ENCODE assay signal across 27 cellular contexts in genomic region chrX:71364221-71364620, GRCh38. TPM values are rescaled to one million over a fixed set of nuclear protein-coding genes. Genes with fewer than 3 reads are reported as not detected.
DNase-seq lines count a peak whose midpoint lies in the region; ATAC-seq, FAIRE-seq and TF ChIP-seq lines count a peak whose summit lies in the region.
"Had no signal": no experiment of that assay in that cellular context is flagged by ENCODE, and none has a peak within 500 bp of the region (broad histone marks: within the 10 kb centered on the region; RNA-seq: fewer than 3 reads in every experiment).

No MANE protein-coding gene starts in this region.

- H3K9me3 Mint-ChIP-seq in activated CD4-positive, alpha-beta T cell treated with anti-CD3 and anti-CD28 coated beads, Interleukin-2, amount 10 ng/mL, durations not matched to agents 24 days and 14 days: no peaks in the 10 kb centered on the region
- no peaks in the 10 kb centered on the region for H3K9me3 Mint-ChIP-seq in CD4-positive, CD25-positive, alpha-beta regulatory T cell
- H3K9me3 Mint-ChIP-seq in astrocyte (ENCODE audit: unreplicated experiment): peaks cover 2% of the 10 kb centered on the region
- no peaks in the 10 kb centered on the region for H3K9me3 Mint-ChIP-seq in natural killer cell treated with Interleukin-12 subunit alpha and Interleukin-12 subunit beta and Interleukin-15 and Interleukin-18, amount 100 ng/mL, for 72 hours
- H3K9me3 Mint-ChIP-seq: activated naive CD4-positive, alpha-beta T cell treated with anti-CD3 and anti-CD28 coated beads, Interleukin-2, amount 50 U/mL, for 24 hours had no signal

- H2AFZ ChIP-seq in astrocyte (ENCODE audit: low read depth, low read length): no peak overlapping the region

- peaks cover 7% of the 10 kb centered on the region for H3K36me3 Mint-ChIP-seq in activated CD4-positive, alpha-beta T cell treated with anti-CD3 and anti-CD28 coated beads, Interleukin-2, amount 10 ng/mL, durations not matched to agents 24 days and 14 days (ENCODE audit: low read depth)
- H3K36me3 Mint-ChIP-seq in CD4-positive, CD25-positive, alpha-beta regulatory T cell: no peaks in the 10 kb centered on the region
- no peaks in the 10 kb centered on the region for H3K36me3 Mint-ChIP-seq in astrocyte (ENCODE audit: low read depth, unreplicated experiment)
- peaks cover 5% of the 10 kb centered on the region for H3K36me3 Mint-ChIP-seq in natural killer cell treated with Interleukin-12 subunit alpha and Interleukin-12 subunit beta and Interleukin-15 and Interleukin-18, amount 100 ng/mL, for 72 hours

- H3K27ac ChIP-seq in CD4-positive, CD25-positive, alpha-beta regulatory T cell (ENCODE audit: insufficient read depth, low read length, poor library complexity, severe bottlenecking): no peak overlapping the region
- H3K27ac ChIP-seq in astrocyte (ENCODE audit: low read depth, low read length) (no peak overlapping the region), brain microvascular endothelial cell (no peak overlapping the region)
- H3K27ac ChIP-seq: SJCRH30 had no signal

- H3K9me3 ChIP-seq in CD4-positive, CD25-positive, alpha-beta regulatory T cell (ENCODE audit: control insufficient read depth in 2 of 2, low read length in 2 of 2): no peaks in the 10 kb centered on the region
- no peaks in the 10 kb centered on the region for H3K9me3 ChIP-seq in astrocyte (ENCODE audit: insufficient read depth, low read depth, low read length)
- H3K9me3 ChIP-seq: body of pancreas, esophagus squamous epithelium, neutrophil, psoas muscle, SJCRH30 had no signal

- no peaks in the 10 kb centered on the region for H3K27me3 Mint-ChIP-seq in activated CD4-positive, alpha-beta T cell treated with anti-CD3 and anti-CD28 coated beads, Interleukin-2, amount 10 ng/mL, durations not matched to agents 24 days and 14 days
- peaks cover 5% of the 10 kb centered on the region for H3K27me3 Mint-ChIP-seq in CD4-positive, CD25-positive, alpha-beta regulatory T cell
- H3K27me3 Mint-ChIP-seq in astrocyte (ENCODE audit: low read depth, unreplicated experiment): no peaks in the 10 kb centered on the region
- no peaks in the 10 kb centered on the region for H3K27me3 Mint-ChIP-seq in natural killer cell treated with Interleukin-12 subunit alpha and Interleukin-12 subunit beta and Interleukin-15 and Interleukin-18, amount 100 ng/mL, for 72 hours
- H3K27me3 Mint-ChIP-seq: activated naive CD4-positive, alpha-beta T cell treated with anti-CD3 and anti-CD28 coated beads, Interleukin-2, amount 50 U/mL, for 24 hours had no signal

- no peak overlapping the region for H3K27ac Mint-ChIP-seq in activated CD4-positive, alpha-beta T cell treated with anti-CD3 and anti-CD28 coated beads, Interleukin-2, amount 10 ng/mL, durations not matched to agents 24 days and 14 days
- H3K27ac Mint-ChIP-seq in CD4-positive, CD25-positive, alpha-beta regulatory T cell: no peak overlapping the region
- no peak overlapping the region for H3K27ac Mint-ChIP-seq in astrocyte (ENCODE audit: unreplicated experiment)
- peak overlapping the region; percentile 88 to 89 for H3K27ac Mint-ChIP-seq in natural killer cell treated with Interleukin-12 subunit alpha and Interleukin-12 subunit beta and Interleukin-15 and Interleukin-18, amount 100 ng/mL, for 72 hours

- FAIRE-seq in astrocyte (lab: Jason Lieb, UNC): no peak
- FAIRE-seq: colon, frontal cortex, GM12878, islet of Langerhans had no signal

- H3K36me3 ChIP-seq in CD4-positive, CD25-positive, alpha-beta regulatory T cell (ENCODE audit: control insufficient read depth, insufficient read depth, low read length): no peaks in the 10 kb centered on the region
- H3K36me3 ChIP-seq in astrocyte (ENCODE audit: insufficient read depth, low read length): no peaks in the 10 kb centered on the region
- H3K36me3 ChIP-seq in brain microvascular endothelial cell (replicated peaks): no peaks in the 10 kb centered on the region
- H3K36me3 ChIP-seq: esophagus squamous epithelium, neutrophil had no signal

- peak overlapping the region; percentile 15 for H3K4me3 Mint-ChIP-seq in activated CD4-positive, alpha-beta T cell treated with anti-CD3 and anti-CD28 coated beads, Interleukin-2, amount 10 ng/mL, durations not matched to agents 24 days and 14 days
- peak overlapping the region; percentile 22 to 66 (median 36) for H3K4me3 Mint-ChIP-seq in CD4-positive, CD25-positive, alpha-beta regulatory T cell
- H3K4me3 Mint-ChIP-seq in astrocyte (ENCODE audit: unreplicated experiment): peak overlapping the region; percentile 34
- no peak overlapping the region for H3K4me3 Mint-ChIP-seq in natural killer cell treated with Interleukin-12 subunit alpha and Interleukin-12 subunit beta and Interleukin-15 and Interleukin-18, amount 100 ng/mL, for 72 hours

- peaks cover 25% of the 10 kb centered on the region for H3K79me2 ChIP-seq in astrocyte (ENCODE audit: insufficient read depth, low read length)

- no peaks in the 10 kb centered on the region for H4K20me1 ChIP-seq in astrocyte (ENCODE audit: insufficient read depth, low read length)

- no peak for DNase-seq in activated CD4-positive, alpha-beta T cell treated with anti-CD3 and anti-CD28 coated beads, Interleukin-2, amount 10 ng/mL, durations not matched to agents 24 days and 14 days
- no peak for DNase-seq in activated CD4-positive, alpha-beta T cell treated with anti-CD3 and anti-CD28 coated beads for 48 hours
- DNase-seq in CD4-positive, CD25-positive, alpha-beta regulatory T cell: no peak
- DNase-seq in astrocyte (ENCODE audit: low read depth) (no peak), brain microvascular endothelial cell (no peak), T-helper 9 cell (no peak), T1000 (lab: John Stamatoyannopoulos, UW) (no peak)
- no peak for DNase-seq in natural killer cell treated with Interleukin-12 subunit alpha and Interleukin-12 subunit beta and Interleukin-15 and Interleukin-18, amount 100 ng/mL, for 72 hours (ENCODE audit: low spot score)
- DNase-seq: activated CD4-positive, alpha-beta T cell treated with anti-CD3 and anti-CD28 coated beads, Interleukin-2, amount 50 U/mL, for 4 hours; AML-193; body of pancreas; COR-L47; esophagus squamous epithelium; GOT3; NCI-H2029 treated with DMSO at 0.1 percent for 48 hours; NCI-H226; NCI-H748 treated with DMSO at 0.1 percent for 48 hours; psoas muscle; SJCRH30; T-helper 1 cell; trophoblast cell had no signal

- intact Hi-C loops in activated CD4-positive, alpha-beta T cell treated with anti-CD3 and anti-CD28 coated beads, Interleukin-2, amount 10 ng/mL, durations not matched to agents 24 days and 14 days (cut with micrococcal nuclease): loop anchor here (10.0 kb wide), 1 partner anchor 909 kb away; no protein-coding TSS in a partner anchor

- H3K27me3 ChIP-seq in CD4-positive, CD25-positive, alpha-beta regulatory T cell (ENCODE audit: control insufficient read depth, insufficient read depth, low read length): no peaks in the 10 kb centered on the region
- no peaks in the 10 kb centered on the region for H3K27me3 ChIP-seq in astrocyte (ENCODE audit: insufficient read depth, low read length)
- no peaks in the 10 kb centered on the region for H3K27me3 ChIP-seq in brain microvascular endothelial cell (replicated peaks)
- H3K27me3 ChIP-seq: body of pancreas, esophagus squamous epithelium, neutrophil, SJCRH30 had no signal

- peaks cover 15% of the 10 kb centered on the region for H3K4me1 Mint-ChIP-seq in activated CD4-positive, alpha-beta T cell treated with anti-CD3 and anti-CD28 coated beads, Interleukin-2, amount 10 ng/mL, durations not matched to agents 24 days and 14 days
- H3K4me1 Mint-ChIP-seq in CD4-positive, CD25-positive, alpha-beta regulatory T cell: peaks cover 0 to 30% (median 14%) of the 10 kb centered on the region in 4 donors
- peaks cover 7% of the 10 kb centered on the region for H3K4me1 Mint-ChIP-seq in astrocyte (ENCODE audit: low read depth, unreplicated experiment)
- H3K4me1 Mint-ChIP-seq in natural killer cell treated with Interleukin-12 subunit alpha and Interleukin-12 subunit beta and Interleukin-15 and Interleukin-18, amount 100 ng/mL, for 72 hours (ENCODE audit: low read depth in 2 of 2): peaks cover 17 to 25% of the 10 kb centered on the region in 2 donors

- H3K4me3 ChIP-seq in CD4-positive, CD25-positive, alpha-beta regulatory T cell (ENCODE audit: low read depth, low read length): no peak overlapping the region
- H3K4me3 ChIP-seq in astrocyte (ENCODE audit: insufficient read depth, low read depth, low read length) (no peak overlapping the region), brain microvascular endothelial cell (ENCODE audit: low read depth, low read length) (no peak overlapping the region)
- H3K4me3 ChIP-seq: body of pancreas, esophagus squamous epithelium had no signal

- in situ Hi-C loops in brain microvascular endothelial cell (cut with HindIII; ENCODE audit: low pct_ligation_motif_present, low sequenced_read_pairs): no loop called here

- no peak overlapping the region for H3K4me2 ChIP-seq in astrocyte (ENCODE audit: low read length)

- ATAC-seq in CD4-positive, CD25-positive, alpha-beta regulatory T cell (ENCODE audit: low read depth in 2 of 2): no peak
- no peak for ATAC-seq in natural killer cell treated with Interleukin-12 subunit alpha and Interleukin-12 subunit beta and Interleukin-15 and Interleukin-18, amount 100 ng/mL, for 72 hours
- ATAC-seq: body of pancreas, GM12878, psoas muscle had no signal

- peaks cover 20% of the 10 kb centered on the region for H3K4me1 ChIP-seq in CD4-positive, CD25-positive, alpha-beta regulatory T cell (ENCODE audit: control insufficient read depth, insufficient read depth, low read length, poor library complexity, severe bottlenecking)
- peaks cover 10% of the 10 kb centered on the region for H3K4me1 ChIP-seq in astrocyte (ENCODE audit: insufficient read depth, low read length)

- TF ChIP-seq CTCF in astrocyte (IDR thresholded peaks at IDR 0.05; ENCODE audit: insufficient read depth, low read depth, low read length) (no peak), brain microvascular endothelial cell (IDR thresholded peaks at IDR 0.05; ENCODE audit: low read depth, low read length, missing control alignments) (no peak)

- H3K9ac ChIP-seq in astrocyte (ENCODE audit: low read length): no peak overlapping the region

RNA-seq across cellular contexts. Expression of gene TAF1, which starts 1.9 kb away (rescaled TPM):
- 46.7 and 47.8 TPM in 2 replicates for total RNA-seq in activated CD4-positive, alpha-beta T cell treated with anti-CD3 and anti-CD28 coated beads, Interleukin-2, amount 10 ng/mL, durations not matched to agents 24 days and 14 days
- 65.2 TPM for total RNA-seq in CD4-positive, CD25-positive, alpha-beta regulatory T cell
- polyA plus RNA-seq in CD4-positive, CD25-positive, alpha-beta regulatory T cell: 1 to 10 TPM; 3.8 to 8.8 (median 5.2) TPM
- 23.3 and 24.8 TPM in 2 replicates for total RNA-seq in astrocyte
- total RNA-seq in natural killer cell treated with Interleukin-12 subunit alpha and Interleukin-12 subunit beta and Interleukin-15 and Interleukin-18, amount 100 ng/mL, for 72 hours: 10 to 100 TPM; 35.6 to 62.2 TPM

Comparison
In these comparisons a context has a peak if more than half of its experiments do, and no peak if none do; other contexts are left out.
1. H3K27ac Mint-ChIP-seq: peak in natural killer cell treated with Interleukin-12 subunit alpha and Interleukin-12 subunit beta and Interleukin-15 and Interleukin-18, amount 100 ng/mL, for 72 hours (2 of 2); none in activated CD4-positive, alpha-beta T cell treated with anti-CD3 and anti-CD28 coated beads, Interleukin-2, amount 10 ng/mL, durations not matched to agents 24 days and 14 days (single experiment), CD4-positive, CD25-positive, alpha-beta regulatory T cell (0 of 3) and astrocyte (single experiment).